ENCODE assay signal across 32 cellular contexts in the genomic region with DNA sequence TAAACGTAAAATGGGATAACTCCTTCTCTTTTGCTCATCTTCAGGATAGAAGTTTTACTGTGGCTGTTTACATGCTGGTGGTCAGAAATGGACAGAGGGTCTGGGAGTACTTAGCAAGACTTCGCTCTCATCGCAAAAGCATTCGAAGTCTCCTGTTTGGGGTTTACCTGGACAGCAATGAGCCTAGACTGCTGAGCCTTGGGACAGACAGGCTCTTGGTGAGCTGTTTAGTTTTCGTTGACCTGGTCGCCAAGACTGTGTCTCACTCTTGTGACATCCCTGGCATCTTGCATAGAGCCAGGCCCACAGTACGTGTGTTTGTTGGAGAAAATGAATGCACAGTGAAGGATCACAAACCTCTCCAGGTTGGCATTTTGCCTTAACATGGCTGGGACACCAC.
"Had no signal": no experiment of that assay in that cellular context is flagged by ENCODE, and none has a peak within 500 bp of the region (broad histone marks: within the 10 kb centered on the region; RNA-seq: fewer than 3 reads in every experiment).

No MANE protein-coding gene starts in this region.

- H3K27ac ChIP-seq: brain microvascular endothelial cell, esophagus muscularis mucosa, foreskin keratinocyte, gastroesophageal sphincter, heart right ventricle had no signal

- FAIRE-seq: astrocyte, colon had no signal

- H3K27ac Mint-ChIP-seq: activated CD4-positive, alpha-beta memory T cell treated with anti-CD3 and anti-CD28 coated beads, Interleukin-2, amount 10 ng/mL, durations not matched to agents 7 days and 5 days; activated CD4-positive, alpha-beta T cell treated with anti-CD3 and anti-CD28 coated beads, Interleukin-2, amount 10 ng/mL, durations not matched to agents 7 days and 5 days; activated naive CD4-positive, alpha-beta T cell treated with anti-CD3 and anti-CD28 coated beads, Interleukin-2, amount 10 ng/mL, durations not matched to agents 7 days and 5 days; activated naive CD4-positive, alpha-beta T cell treated with anti-CD3 and anti-CD28 coated beads, Interleukin-2, amount 50 U/mL, for 72 hours; activated T-cell treated with anti-CD3 and anti-CD28 coated beads, Interleukin-2, amount 50 U/mL, for 24 hours; activated T-cell treated with anti-CD3 and anti-CD28 coated beads, Interleukin-2, amount 50 U/mL, for 72 hours; T-helper 17 cell; T-helper 2 cell treated with Interferon-gamma antibody and Interleukin-4, amounts not matched to agents 5 μg/mL and 100 μg/mL, for 36 hours had no signal

- H3K9me3 ChIP-seq: esophagus muscularis mucosa, gastroesophageal sphincter, heart right ventricle had no signal

- H3K4me3 Mint-ChIP-seq: activated CD4-positive, alpha-beta memory T cell treated with anti-CD3 and anti-CD28 coated beads, Interleukin-2, amount 10 ng/mL, durations not matched to agents 7 days and 5 days; activated CD4-positive, alpha-beta T cell treated with anti-CD3 and anti-CD28 coated beads, Interleukin-2, amount 10 ng/mL, durations not matched to agents 7 days and 5 days; activated naive CD4-positive, alpha-beta T cell treated with anti-CD3 and anti-CD28 coated beads, Interleukin-2, amount 10 ng/mL, durations not matched to agents 7 days and 5 days; activated T-cell treated with anti-CD3 and anti-CD28 coated beads, Interleukin-2, amount 50 U/mL, for 24 hours; activated T-cell treated with anti-CD3 and anti-CD28 coated beads, Interleukin-2, amount 50 U/mL, for 72 hours; effector memory CD8-positive, alpha-beta T cell; T-helper 17 cell; T-helper 2 cell treated with Interferon-gamma antibody and Interleukin-4, amounts not matched to agents 5 μg/mL and 100 μg/mL, for 36 hours had no signal

- H3K27me3 ChIP-seq: brain microvascular endothelial cell, esophagus muscularis mucosa, foreskin keratinocyte, gastroesophageal sphincter, heart right ventricle had no signal

- H3K9me3 Mint-ChIP-seq: activated CD4-positive, alpha-beta memory T cell treated with anti-CD3 and anti-CD28 coated beads, Interleukin-2, amount 10 ng/mL, durations not matched to agents 7 days and 5 days; activated CD4-positive, alpha-beta T cell treated with anti-CD3 and anti-CD28 coated beads, Interleukin-2, amount 10 ng/mL, durations not matched to agents 7 days and 5 days; activated naive CD4-positive, alpha-beta T cell treated with anti-CD3 and anti-CD28 coated beads, Interleukin-2, amount 10 ng/mL, durations not matched to agents 7 days and 5 days; activated naive CD4-positive, alpha-beta T cell treated with anti-CD3 and anti-CD28 coated beads, Interleukin-2, amount 50 U/mL, for 72 hours; activated T-cell treated with anti-CD3 and anti-CD28 coated beads, Interleukin-2, amount 50 U/mL, for 24 hours; activated T-cell treated with anti-CD3 and anti-CD28 coated beads, Interleukin-2, amount 50 U/mL, for 72 hours; effector memory CD8-positive, alpha-beta T cell; T-helper 2 cell treated with Interferon-gamma antibody and Interleukin-4, amounts not matched to agents 5 μg/mL and 100 μg/mL, for 36 hours had no signal

- H3K4me3 ChIP-seq: esophagus muscularis mucosa, gastroesophageal sphincter, heart right ventricle had no signal

- DNase-seq: activated CD4-positive, alpha-beta memory T cell treated with anti-CD3 and anti-CD28 coated beads, Interleukin-2, amount 10 ng/mL, durations not matched to agents 7 days and 5 days; activated CD4-positive, alpha-beta T cell treated with anti-CD3 and anti-CD28 coated beads for 1 hour; activated CD4-positive, alpha-beta T cell treated with anti-CD3 and anti-CD28 coated beads for 4 hours; activated CD4-positive, alpha-beta T cell treated with anti-CD3 and anti-CD28 coated beads, Interleukin-2, amount 10 ng/mL, durations not matched to agents 7 days and 5 days; activated CD4-positive, alpha-beta T cell treated with anti-CD3 and anti-CD28 coated beads, Interleukin-2, amount 50 U/mL, for 4 hours; activated CD8-positive, alpha-beta memory T cell treated with anti-CD3 and anti-CD28 coated beads, Interleukin-2, amount 50 U/mL, for 48 hours; activated gamma-delta T cell; activated naive CD4-positive, alpha-beta T cell; activated naive CD4-positive, alpha-beta T cell treated with anti-CD3 and anti-CD28 coated beads, Interleukin-2, amount 10 ng/mL, durations not matched to agents 7 days and 5 days; activated T-cell treated with anti-CD3 and anti-CD28 coated beads for 4 hours; activated T-cell treated with anti-CD3 and anti-CD28 coated beads, Interleukin-2, amount 50 U/mL, for 24 hours; activated T-cell treated with anti-CD3 and anti-CD28 coated beads, Interleukin-2, amount 50 U/mL, for 72 hours; amniotic stem cell; anterior cingulate cortex; brain microvascular endothelial cell; caudate nucleus; cortex of kidney; dermis blood vessel endothelial cell; effector CD4-positive, alpha-beta T cell; effector memory CD8-positive, alpha-beta T cell; erythroblast; foreskin keratinocyte; heart right ventricle; T-helper 1 cell; T-helper 17 cell; T1000 had no signal

- ATAC-seq: activated naive CD4-positive, alpha-beta T cell treated with anti-CD3 and anti-CD28 coated beads, Interleukin-2, amount 50 U/mL, for 72 hours; activated T-cell treated with anti-CD3 and anti-CD28 coated beads, Interleukin-2, amount 50 U/mL, for 72 hours; effector memory CD8-positive, alpha-beta T cell; foreskin keratinocyte; gastroesophageal sphincter; heart right ventricle; T-helper 17 cell had no signal

- H3K4me1 Mint-ChIP-seq: activated CD4-positive, alpha-beta memory T cell treated with anti-CD3 and anti-CD28 coated beads, Interleukin-2, amount 10 ng/mL, durations not matched to agents 7 days and 5 days; activated CD4-positive, alpha-beta T cell treated with anti-CD3 and anti-CD28 coated beads, Interleukin-2, amount 10 ng/mL, durations not matched to agents 7 days and 5 days; activated naive CD4-positive, alpha-beta T cell treated with anti-CD3 and anti-CD28 coated beads, Interleukin-2, amount 10 ng/mL, durations not matched to agents 7 days and 5 days had no signal

- H3K36me3 Mint-ChIP-seq: activated naive CD4-positive, alpha-beta T cell treated with anti-CD3 and anti-CD28 coated beads, Interleukin-2, amount 10 ng/mL, durations not matched to agents 7 days and 5 days; activated naive CD4-positive, alpha-beta T cell treated with anti-CD3 and anti-CD28 coated beads, Interleukin-2, amount 50 U/mL, for 72 hours had no signal

- H3K27me3 Mint-ChIP-seq: activated CD4-positive, alpha-beta T cell treated with anti-CD3 and anti-CD28 coated beads, Interleukin-2, amount 10 ng/mL, durations not matched to agents 7 days and 5 days; activated T-cell treated with anti-CD3 and anti-CD28 coated beads, Interleukin-2, amount 50 U/mL, for 24 hours had no signal

- H3K36me3 ChIP-seq: esophagus muscularis mucosa, gastroesophageal sphincter, heart right ventricle had no signal
